Comparison of ENCODE assay signal across 17 cellular contexts in the genomic region with DNA sequence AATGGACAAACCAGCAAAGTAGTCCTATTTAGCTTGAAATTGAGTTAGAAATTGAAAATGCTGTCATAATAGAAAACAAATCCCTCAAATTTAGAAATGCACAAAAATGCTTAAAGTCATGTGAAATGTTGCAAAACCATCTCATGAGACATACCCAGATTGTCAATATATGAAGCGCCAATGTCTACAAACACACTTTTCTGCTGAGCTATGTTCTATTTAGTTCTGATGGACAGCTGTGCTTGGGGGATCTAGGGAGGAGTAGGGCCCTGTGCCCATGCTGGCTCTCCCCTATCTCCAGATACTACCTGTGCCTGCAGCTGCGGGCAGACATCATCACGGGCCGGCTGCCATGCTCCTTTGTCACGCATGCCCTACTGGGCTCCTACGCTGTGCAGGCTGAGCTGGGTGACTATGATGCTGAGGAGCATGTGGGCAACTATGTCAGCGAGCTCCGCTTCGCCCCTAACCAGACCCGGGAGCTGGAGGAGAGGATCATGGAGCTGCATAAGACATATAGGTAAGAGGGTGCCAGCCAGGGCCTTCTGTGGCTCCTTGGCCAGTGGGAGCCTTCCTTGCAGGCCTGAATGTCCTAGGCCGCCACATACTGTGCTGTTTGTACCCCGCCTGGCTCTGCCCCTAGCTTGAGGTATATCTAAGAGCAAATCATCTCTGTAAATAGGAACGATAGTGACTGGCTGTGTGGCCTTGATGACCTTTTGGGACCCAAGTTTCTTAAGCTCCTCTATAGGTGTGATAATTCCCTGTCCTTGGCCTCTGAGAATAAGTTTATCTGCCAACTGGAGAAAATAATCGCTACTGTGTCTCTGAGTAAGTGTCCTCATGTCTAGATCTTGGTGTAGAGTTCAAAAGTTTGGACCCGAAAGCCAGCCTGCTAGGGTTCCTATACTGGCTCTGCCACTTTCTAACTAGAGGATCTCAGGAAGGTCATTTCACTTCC.
"Had no signal": no experiment of that assay in that cellular context is flagged by ENCODE, and none has a peak within 500 bp of the region (broad histone marks: within the 10 kb centered on the region; RNA-seq: fewer than 3 reads in every experiment).

No MANE protein-coding gene starts in this region.

- H3K9me3 Mint-ChIP-seq: IgD-negative memory B cell had no signal

- H3K9me3 ChIP-seq: SK-N-SH had no signal

- DNase-seq: KBM-7, MV-4-11, NCI-H1048, NCI-H1105, NCI-H1417, NCI-H1436 treated with DMSO at 0.1 percent for 48 hours, NCI-H1694, NCI-H187 treated with DMSO at 0.1 percent for 48 hours, NCI-H2029 treated with DMSO at 0.1 percent for 48 hours, NCI-H2227 treated with DMSO at 0.1 percent for 48 hours, NCI-H524, NCI-H69, NCI-H774, RPMI8226, SHP77, SK-N-SH had no signal

- H3K4me3 Mint-ChIP-seq: IgD-negative memory B cell had no signal

- H3K27ac Mint-ChIP-seq: IgD-negative memory B cell had no signal
